1 cellular context compared by ENCODE assay signal in the genomic region with DNA sequence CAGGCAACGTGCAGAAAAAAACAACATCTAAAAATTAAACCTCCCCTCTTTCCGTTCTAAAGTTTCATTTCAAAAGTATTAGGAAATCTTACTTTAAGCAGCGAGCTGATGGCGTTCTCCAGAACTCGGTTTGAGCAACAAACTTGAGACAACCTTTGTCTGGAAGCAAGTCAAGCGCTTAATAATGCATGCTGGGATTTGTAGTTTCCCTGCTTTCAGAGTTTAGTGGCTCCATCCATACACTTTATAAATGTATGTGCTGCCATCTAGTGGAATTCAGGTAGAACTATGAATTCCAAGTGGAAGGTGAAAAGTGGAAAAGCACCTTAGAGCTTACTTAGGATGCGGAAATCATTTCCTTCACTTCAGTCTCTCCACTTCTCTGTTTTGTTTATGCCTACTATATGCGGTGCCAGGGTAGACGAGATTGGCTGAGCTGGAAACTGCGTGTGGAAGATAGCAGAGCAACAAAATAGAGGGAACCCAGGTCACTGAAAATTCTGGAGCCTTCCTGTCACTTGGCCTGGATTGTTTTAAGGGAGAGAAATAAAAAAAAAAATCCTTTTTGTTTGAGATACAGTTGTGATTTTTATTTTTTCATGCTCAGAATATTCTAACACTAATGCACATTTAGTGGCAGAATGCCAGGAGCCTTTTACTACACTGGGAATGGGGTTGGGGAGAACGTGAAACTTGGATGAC.
TF ChIP-seq lines count a peak whose summit lies in the region.

A gene (minus strand): TSS at position 144 of the 702 bp plus-strand sequence. CDS start 3,580 bp downstream, outside the sequence.

TF ChIP-seq in HepG2, 621 proteins besides CTCF, POLR2A, EP300 and RAD21 (continued from another document and continues in another):
- TF ChIP-seq, protein P1, sequence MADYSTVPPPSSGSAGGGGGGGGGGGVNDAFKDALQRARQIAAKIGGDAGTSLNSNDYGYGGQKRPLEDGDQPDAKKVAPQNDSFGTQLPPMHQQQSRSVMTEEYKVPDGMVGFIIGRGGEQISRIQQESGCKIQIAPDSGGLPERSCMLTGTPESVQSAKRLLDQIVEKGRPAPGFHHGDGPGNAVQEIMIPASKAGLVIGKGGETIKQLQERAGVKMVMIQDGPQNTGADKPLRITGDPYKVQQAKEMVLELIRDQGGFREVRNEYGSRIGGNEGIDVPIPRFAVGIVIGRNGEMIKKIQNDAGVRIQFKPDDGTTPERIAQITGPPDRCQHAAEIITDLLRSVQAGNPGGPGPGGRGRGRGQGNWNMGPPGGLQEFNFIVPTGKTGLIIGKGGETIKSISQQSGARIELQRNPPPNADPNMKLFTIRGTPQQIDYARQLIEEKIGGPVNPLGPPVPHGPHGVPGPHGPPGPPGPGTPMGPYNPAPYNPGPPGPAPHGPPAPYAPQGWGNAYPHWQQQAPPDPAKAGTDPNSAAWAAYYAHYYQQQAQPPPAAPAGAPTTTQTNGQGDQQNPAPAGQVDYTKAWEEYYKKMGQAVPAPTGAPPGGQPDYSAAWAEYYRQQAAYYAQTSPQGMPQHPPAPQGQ (CRISPR knock-in tag; IDR thresholded peaks at IDR 0.05; ENCODE audit: borderline replicate concordance), result no peak
- TF ChIP-seq POGZ (CRISPR knock-in tag; IDR thresholded peaks at IDR 0.05), result 0 out of 2 replicates have a peak, but pooled peaks have one; percentile 34
- no peak for TF ChIP-seq ATF7 (IDR thresholded peaks at IDR 0.05)
- TF ChIP-seq ATF7 (CRISPR knock-in tag; IDR thresholded peaks at IDR 0.05), result no peak
- no peak for TF ChIP-seq SNAPC2 (CRISPR knock-in tag; IDR thresholded peaks at IDR 0.05)
- TF ChIP-seq ZNF850 (CRISPR knock-in tag; conservative IDR thresholded peaks at IDR 0.05), result no peak
- TF ChIP-seq, protein P2, sequence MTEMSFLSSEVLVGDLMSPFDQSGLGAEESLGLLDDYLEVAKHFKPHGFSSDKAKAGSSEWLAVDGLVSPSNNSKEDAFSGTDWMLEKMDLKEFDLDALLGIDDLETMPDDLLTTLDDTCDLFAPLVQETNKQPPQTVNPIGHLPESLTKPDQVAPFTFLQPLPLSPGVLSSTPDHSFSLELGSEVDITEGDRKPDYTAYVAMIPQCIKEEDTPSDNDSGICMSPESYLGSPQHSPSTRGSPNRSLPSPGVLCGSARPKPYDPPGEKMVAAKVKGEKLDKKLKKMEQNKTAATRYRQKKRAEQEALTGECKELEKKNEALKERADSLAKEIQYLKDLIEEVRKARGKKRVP (CRISPR knock-in tag; IDR thresholded peaks at IDR 0.05), result no peak
- TF ChIP-seq, protein P3, sequence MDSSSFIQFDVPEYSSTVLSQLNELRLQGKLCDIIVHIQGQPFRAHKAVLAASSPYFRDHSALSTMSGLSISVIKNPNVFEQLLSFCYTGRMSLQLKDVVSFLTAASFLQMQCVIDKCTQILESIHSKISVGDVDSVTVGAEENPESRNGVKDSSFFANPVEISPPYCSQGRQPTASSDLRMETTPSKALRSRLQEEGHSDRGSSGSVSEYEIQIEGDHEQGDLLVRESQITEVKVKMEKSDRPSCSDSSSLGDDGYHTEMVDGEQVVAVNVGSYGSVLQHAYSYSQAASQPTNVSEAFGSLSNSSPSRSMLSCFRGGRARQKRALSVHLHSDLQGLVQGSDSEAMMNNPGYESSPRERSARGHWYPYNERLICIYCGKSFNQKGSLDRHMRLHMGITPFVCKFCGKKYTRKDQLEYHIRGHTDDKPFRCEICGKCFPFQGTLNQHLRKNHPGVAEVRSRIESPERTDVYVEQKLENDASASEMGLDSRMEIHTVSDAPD (CRISPR knock-in tag; IDR thresholded peaks at IDR 0.05), result no peak
- TF ChIP-seq, protein P4, sequence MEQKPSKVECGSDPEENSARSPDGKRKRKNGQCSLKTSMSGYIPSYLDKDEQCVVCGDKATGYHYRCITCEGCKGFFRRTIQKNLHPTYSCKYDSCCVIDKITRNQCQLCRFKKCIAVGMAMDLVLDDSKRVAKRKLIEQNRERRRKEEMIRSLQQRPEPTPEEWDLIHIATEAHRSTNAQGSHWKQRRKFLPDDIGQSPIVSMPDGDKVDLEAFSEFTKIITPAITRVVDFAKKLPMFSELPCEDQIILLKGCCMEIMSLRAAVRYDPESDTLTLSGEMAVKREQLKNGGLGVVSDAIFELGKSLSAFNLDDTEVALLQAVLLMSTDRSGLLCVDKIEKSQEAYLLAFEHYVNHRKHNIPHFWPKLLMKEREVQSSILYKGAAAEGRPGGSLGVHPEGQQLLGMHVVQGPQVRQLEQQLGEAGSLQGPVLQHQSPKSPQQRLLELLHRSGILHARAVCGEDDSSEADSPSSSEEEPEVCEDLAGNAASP (CRISPR knock-in tag; IDR thresholded peaks at IDR 0.05; ENCODE audit: borderline replicate concordance), result no peak
- no peak for TF ChIP-seq TEAD2 (CRISPR knock-in tag; IDR thresholded peaks at IDR 0.05)
- TF ChIP-seq RFX5 (IDR thresholded peaks at IDR 0.05; ENCODE audit: low read depth, low read length), result no peak
- TF ChIP-seq, protein P5, sequence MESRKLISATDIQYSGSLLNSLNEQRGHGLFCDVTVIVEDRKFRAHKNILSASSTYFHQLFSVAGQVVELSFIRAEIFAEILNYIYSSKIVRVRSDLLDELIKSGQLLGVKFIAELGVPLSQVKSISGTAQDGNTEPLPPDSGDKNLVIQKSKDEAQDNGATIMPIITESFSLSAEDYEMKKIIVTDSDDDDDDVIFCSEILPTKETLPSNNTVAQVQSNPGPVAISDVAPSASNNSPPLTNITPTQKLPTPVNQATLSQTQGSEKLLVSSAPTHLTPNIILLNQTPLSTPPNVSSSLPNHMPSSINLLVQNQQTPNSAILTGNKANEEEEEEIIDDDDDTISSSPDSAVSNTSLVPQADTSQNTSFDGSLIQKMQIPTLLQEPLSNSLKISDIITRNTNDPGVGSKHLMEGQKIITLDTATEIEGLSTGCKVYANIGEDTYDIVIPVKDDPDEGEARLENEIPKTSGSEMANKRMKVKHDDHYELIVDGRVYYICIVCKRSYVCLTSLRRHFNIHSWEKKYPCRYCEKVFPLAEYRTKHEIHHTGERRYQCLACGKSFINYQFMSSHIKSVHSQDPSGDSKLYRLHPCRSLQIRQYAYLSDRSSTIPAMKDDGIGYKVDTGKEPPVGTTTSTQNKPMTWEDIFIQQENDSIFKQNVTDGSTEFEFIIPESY (CRISPR knock-in tag; IDR thresholded peaks at IDR 0.05), result no peak
- TF ChIP-seq, protein P6, sequence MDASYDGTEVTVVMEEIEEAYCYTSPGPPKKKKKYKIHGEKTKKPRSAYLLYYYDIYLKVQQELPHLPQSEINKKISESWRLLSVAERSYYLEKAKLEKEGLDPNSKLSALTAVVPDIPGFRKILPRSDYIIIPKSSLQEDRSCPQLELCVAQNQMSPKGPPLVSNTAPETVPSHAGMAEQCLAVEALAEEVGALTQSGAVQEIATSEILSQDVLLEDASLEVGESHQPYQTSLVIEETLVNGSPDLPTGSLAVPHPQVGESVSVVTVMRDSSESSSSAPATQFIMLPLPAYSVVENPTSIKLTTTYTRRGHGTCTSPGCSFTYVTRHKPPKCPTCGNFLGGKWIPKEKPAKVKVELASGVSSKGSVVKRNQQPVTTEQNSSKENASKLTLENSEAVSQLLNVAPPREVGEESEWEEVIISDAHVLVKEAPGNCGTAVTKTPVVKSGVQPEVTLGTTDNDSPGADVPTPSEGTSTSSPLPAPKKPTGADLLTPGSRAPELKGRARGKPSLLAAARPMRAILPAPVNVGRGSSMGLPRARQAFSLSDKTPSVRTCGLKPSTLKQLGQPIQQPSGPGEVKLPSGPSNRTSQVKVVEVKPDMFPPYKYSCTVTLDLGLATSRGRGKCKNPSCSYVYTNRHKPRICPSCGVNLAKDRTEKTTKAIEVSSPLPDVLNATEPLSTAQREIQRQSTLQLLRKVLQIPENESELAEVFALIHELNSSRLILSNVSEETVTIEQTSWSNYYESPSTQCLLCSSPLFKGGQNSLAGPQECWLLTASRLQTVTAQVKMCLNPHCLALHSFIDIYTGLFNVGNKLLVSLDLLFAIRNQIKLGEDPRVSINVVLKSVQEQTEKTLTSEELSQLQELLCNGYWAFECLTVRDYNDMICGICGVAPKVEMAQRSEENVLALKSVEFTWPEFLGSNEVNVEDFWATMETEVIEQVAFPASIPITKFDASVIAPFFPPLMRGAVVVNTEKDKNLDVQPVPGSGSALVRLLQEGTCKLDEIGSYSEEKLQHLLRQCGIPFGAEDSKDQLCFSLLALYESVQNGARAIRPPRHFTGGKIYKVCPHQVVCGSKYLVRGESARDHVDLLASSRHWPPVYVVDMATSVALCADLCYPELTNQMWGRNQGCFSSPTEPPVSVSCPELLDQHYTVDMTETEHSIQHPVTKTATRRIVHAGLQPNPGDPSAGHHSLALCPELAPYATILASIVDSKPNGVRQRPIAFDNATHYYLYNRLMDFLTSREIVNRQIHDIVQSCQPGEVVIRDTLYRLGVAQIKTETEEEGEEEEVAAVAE (CRISPR knock-in tag; IDR thresholded peaks at IDR 0.05; ENCODE audit: borderline replicate concordance), result peak; percentile 44; the same call in 1 of the 2 replicates
- TF ChIP-seq, protein P7, sequence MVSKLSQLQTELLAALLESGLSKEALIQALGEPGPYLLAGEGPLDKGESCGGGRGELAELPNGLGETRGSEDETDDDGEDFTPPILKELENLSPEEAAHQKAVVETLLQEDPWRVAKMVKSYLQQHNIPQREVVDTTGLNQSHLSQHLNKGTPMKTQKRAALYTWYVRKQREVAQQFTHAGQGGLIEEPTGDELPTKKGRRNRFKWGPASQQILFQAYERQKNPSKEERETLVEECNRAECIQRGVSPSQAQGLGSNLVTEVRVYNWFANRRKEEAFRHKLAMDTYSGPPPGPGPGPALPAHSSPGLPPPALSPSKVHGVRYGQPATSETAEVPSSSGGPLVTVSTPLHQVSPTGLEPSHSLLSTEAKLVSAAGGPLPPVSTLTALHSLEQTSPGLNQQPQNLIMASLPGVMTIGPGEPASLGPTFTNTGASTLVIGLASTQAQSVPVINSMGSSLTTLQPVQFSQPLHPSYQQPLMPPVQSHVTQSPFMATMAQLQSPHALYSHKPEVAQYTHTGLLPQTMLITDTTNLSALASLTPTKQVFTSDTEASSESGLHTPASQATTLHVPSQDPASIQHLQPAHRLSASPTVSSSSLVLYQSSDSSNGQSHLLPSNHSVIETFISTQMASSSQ (IDR thresholded peaks at IDR 0.05; ENCODE audit: low read depth), result no peak
- TF ChIP-seq, protein P7 (CRISPR knock-in tag; IDR thresholded peaks at IDR 0.05; ENCODE audit: borderline replicate concordance), result no peak
- TF ChIP-seq ATF7-NPFF (CRISPR knock-in tag; IDR thresholded peaks at IDR 0.05; ENCODE audit: low read depth), result no peak
- TF ChIP-seq GABPA (IDR thresholded peaks at IDR 0.05; ENCODE audit: low read depth, low read length), result no peak
- TF ChIP-seq GABPA (CRISPR knock-in tag; IDR thresholded peaks at IDR 0.05; ENCODE audit: low read depth), result peak; percentile 57
- TF ChIP-seq, protein P8, sequence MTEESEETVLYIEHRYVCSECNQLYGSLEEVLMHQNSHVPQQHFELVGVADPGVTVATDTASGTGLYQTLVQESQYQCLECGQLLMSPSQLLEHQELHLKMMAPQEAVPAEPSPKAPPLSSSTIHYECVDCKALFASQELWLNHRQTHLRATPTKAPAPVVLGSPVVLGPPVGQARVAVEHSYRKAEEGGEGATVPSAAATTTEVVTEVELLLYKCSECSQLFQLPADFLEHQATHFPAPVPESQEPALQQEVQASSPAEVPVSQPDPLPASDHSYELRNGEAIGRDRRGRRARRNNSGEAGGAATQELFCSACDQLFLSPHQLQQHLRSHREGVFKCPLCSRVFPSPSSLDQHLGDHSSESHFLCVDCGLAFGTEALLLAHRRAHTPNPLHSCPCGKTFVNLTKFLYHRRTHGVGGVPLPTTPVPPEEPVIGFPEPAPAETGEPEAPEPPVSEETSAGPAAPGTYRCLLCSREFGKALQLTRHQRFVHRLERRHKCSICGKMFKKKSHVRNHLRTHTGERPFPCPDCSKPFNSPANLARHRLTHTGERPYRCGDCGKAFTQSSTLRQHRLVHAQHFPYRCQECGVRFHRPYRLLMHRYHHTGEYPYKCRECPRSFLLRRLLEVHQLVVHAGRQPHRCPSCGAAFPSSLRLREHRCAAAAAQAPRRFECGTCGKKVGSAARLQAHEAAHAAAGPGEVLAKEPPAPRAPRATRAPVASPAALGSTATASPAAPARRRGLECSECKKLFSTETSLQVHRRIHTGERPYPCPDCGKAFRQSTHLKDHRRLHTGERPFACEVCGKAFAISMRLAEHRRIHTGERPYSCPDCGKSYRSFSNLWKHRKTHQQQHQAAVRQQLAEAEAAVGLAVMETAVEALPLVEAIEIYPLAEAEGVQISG (CRISPR knock-in tag; IDR thresholded peaks at IDR 0.05), result peak; percentile 42; the same call in 1 of the 2 replicates
- no peak for TF ChIP-seq ZNF841 (CRISPR knock-in tag; IDR thresholded peaks at IDR 0.05; ENCODE audit: borderline replicate concordance)
- TF ChIP-seq LCORL (IDR thresholded peaks at IDR 0.05), result no peak
- no peak for TF ChIP-seq LCORL (CRISPR knock-in tag; IDR thresholded peaks at IDR 0.05)
- no peak for TF ChIP-seq EZH2 (conservative IDR thresholded peaks at IDR 0.05; ENCODE audit: low read depth, low read length)
- peak; percentile 47; the same call in 1 of the 2 replicates for TF ChIP-seq KMT2B (CRISPR knock-in tag; IDR thresholded peaks at IDR 0.05)
- TF ChIP-seq, protein P9, sequence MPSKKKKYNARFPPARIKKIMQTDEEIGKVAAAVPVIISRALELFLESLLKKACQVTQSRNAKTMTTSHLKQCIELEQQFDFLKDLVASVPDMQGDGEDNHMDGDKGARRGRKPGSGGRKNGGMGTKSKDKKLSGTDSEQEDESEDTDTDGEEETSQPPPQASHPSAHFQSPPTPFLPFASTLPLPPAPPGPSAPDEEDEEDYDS (CRISPR knock-in tag; IDR thresholded peaks at IDR 0.05), result peak; percentile 52; the same call in 1 of the 2 replicates
- no peak for TF ChIP-seq ZNF703 (CRISPR knock-in tag; IDR thresholded peaks at IDR 0.05; ENCODE audit: borderline replicate concordance)
- TF ChIP-seq ERF (CRISPR knock-in tag; IDR thresholded peaks at IDR 0.05), result no peak
- no peak for TF ChIP-seq ZNF792 (CRISPR knock-in tag; IDR thresholded peaks at IDR 0.05)
- TF ChIP-seq CAMTA2 (CRISPR knock-in tag; IDR thresholded peaks at IDR 0.05; ENCODE audit: borderline replicate concordance), result no peak
- TF ChIP-seq KLF16 (CRISPR knock-in tag; IDR thresholded peaks at IDR 0.05), result 0 out of 4 replicates have a peak, but pooled peaks of 1 of the 2 experiments have one; percentile 46
- TF ChIP-seq ZNF674 (CRISPR knock-in tag; IDR thresholded peaks at IDR 0.05; ENCODE audit: low read depth), result no peak
- no peak for TF ChIP-seq ZNF556 (CRISPR knock-in tag; IDR thresholded peaks at IDR 0.05; ENCODE audit: borderline replicate concordance)
- peak; percentile 86 for TF ChIP-seq HCFC1 (IDR thresholded peaks at IDR 0.05; ENCODE audit: low read depth, low read length)
